In genomic region chr2:113979172-113980128, GRCh38 we compare ENCODE assay signal across 8 cellular contexts.
DNase-seq lines count a peak whose midpoint lies in the region; ATAC-seq, FAIRE-seq and TF ChIP-seq lines count a peak whose summit lies in the region.

No MANE protein-coding gene starts in this region.

- DNase-seq in GM12891 (ENCODE audit: insufficient read length, low spot score) (peak; percentile 59), epithelial cell of proximal tubule (ENCODE audit: low read depth) (no peak), EL (no peak), MG63 (no peak), H54 (ENCODE audit: insufficient read length, low spot score) (no peak)
- peak; percentile 16 to 50 for DNase-seq in activated CD4-positive, alpha-beta T cell treated with anti-CD3 and anti-CD28 coated beads, Interleukin-2, amount 50 U/mL, for 24 hours (ENCODE audit: low read depth in 1 of 2, low spot score in 1 of 2)
- peak; percentile 16 for DNase-seq in stimulated activated CD4-positive, alpha-beta T cell treated with anti-CD3 and anti-CD28 coated beads, Interleukin-2, amount 100 ng/mL, for 4 hours (ENCODE audit: low read depth)

- ATAC-seq in GM21423 (IDR thresholded peaks at IDR 0.05; ENCODE audit: unreplicated experiment): no peak

- TF ChIP-seq POLR2A in GM12891 (IDR thresholded peaks at IDR 0.05; ENCODE audit: low read depth, low read length): no peak
- TF ChIP-seq POLR2A in H54 (IDR thresholded peaks at IDR 0.05; ENCODE audit: low read depth, low read length): no peak

- TF ChIP-seq CTCF in epithelial cell of proximal tubule (conservative IDR thresholded peaks at IDR 0.05; ENCODE audit: low read depth, low read length): peak; percentile 61

- no peaks in the 10 kb centered on the region for H3K9me3 ChIP-seq in MG63

- FAIRE-seq in GM12891 (lab: Jason Lieb, UNC) (peak; percentile 51), H54 (lab: Jason Lieb, UNC) (no peak)

- H3K4me3 ChIP-seq in epithelial cell of proximal tubule (ENCODE audit: low read depth, low read length): no peak overlapping the region
- no peak overlapping the region for H3K4me3 ChIP-seq in MG63

- peaks cover 7% of the 10 kb centered on the region; the same call in 1 of the 2 replicates for H3K36me3 ChIP-seq in MG63

- no peaks in the 10 kb centered on the region for H3K27me3 ChIP-seq in MG63

TF ChIP-seq in GM12891, 5 proteins besides CTCF, POLR2A, EP300 and RAD21:
- no peak for TF ChIP-seq SPI1 (IDR thresholded peaks at IDR 0.05; ENCODE audit: low read depth, low read length)
- TF ChIP-seq TAF1 (IDR thresholded peaks at IDR 0.05; ENCODE audit: low read depth, low read length): no peak
- TF ChIP-seq POU2F2 (IDR thresholded peaks at IDR 0.05; ENCODE audit: low read depth, low read length): no peak
- TF ChIP-seq POLR2AphosphoS5 (IDR thresholded peaks at IDR 0.05; ENCODE audit: low read depth, low read length): no peak
- no peak for TF ChIP-seq PAX5 (IDR thresholded peaks at IDR 0.05; ENCODE audit: insufficient read depth, low read length, severe bottlenecking)

Comparison
In these comparisons a context has a peak if more than half of its experiments do, and no peak if none do; other contexts are left out.
1. DNase-seq: peak in GM12891 (single experiment), activated CD4-positive, alpha-beta T cell treated with anti-CD3 and anti-CD28 coated beads, Interleukin-2, amount 50 U/mL, for 24 hours (2 of 2) and stimulated activated CD4-positive, alpha-beta T cell treated with anti-CD3 and anti-CD28 coated beads, Interleukin-2, amount 100 ng/mL, for 4 hours (single experiment); none in epithelial cell of proximal tubule (single experiment), EL (single experiment), MG63 (single experiment) and H54 (single experiment).